ENCODE assay signal across 8 cellular contexts in genomic region chr1:61050541-61051454, GRCh38. TPM values are rescaled to one million over a fixed set of nuclear protein-coding genes. Genes with fewer than 3 reads are reported as not detected.
DNase-seq lines count a peak whose midpoint lies in the region; ATAC-seq and TF ChIP-seq lines count a peak whose summit lies in the region.

No MANE protein-coding gene starts in this region.

- H3K36me3 ChIP-seq in cardiac muscle cell: no peaks in the 10 kb centered on the region

- peak overlapping the region; percentile 2 for H3K27ac ChIP-seq in cardiac muscle cell

- H3K9me3 ChIP-seq in cardiac muscle cell (ENCODE audit: low read depth): no peaks in the 10 kb centered on the region

- H3K4me1 Mint-ChIP-seq in activated T-helper 2 cell treated with anti-CD3 and anti-CD28 coated beads, Interferon-gamma antibody, Interleukin-2, Interleukin-4, amounts not matched to agents 10 μg/mL and 5 μg/mL and 100 μg/mL, durations not matched to agents 14 hours and 24 hours and 36 hours (ENCODE audit: low read depth): peaks cover 11% of the 10 kb centered on the region
- H3K4me1 Mint-ChIP-seq in osteocyte (ENCODE audit: unreplicated experiment): peaks cover 29% of the 10 kb centered on the region

- in situ Hi-C loops in G401 (cut with HindIII; ENCODE audit: low sequenced_read_pairs): no loop called here

- H3K36me3 Mint-ChIP-seq in activated T-helper 2 cell treated with anti-CD3 and anti-CD28 coated beads, Interferon-gamma antibody, Interleukin-2, Interleukin-4, amounts not matched to agents 10 μg/mL and 5 μg/mL and 100 μg/mL, durations not matched to agents 14 hours and 24 hours and 36 hours (ENCODE audit: low read depth): no peaks in the 10 kb centered on the region
- H3K36me3 Mint-ChIP-seq in osteocyte (ENCODE audit: unreplicated experiment): no peaks in the 10 kb centered on the region

- intact Hi-C loops in activated T-helper 2 cell treated with anti-CD3 and anti-CD28 coated beads, Interferon-gamma antibody, Interleukin-2, Interleukin-4, amounts not matched to agents 10 μg/mL and 5 μg/mL and 100 μg/mL, durations not matched to agents 14 hours and 24 hours and 36 hours (cut with micrococcal nuclease): loop anchor here (1.0 to 10.0 kb wide), 4 partner anchors 31 to 534 kb away; no protein-coding TSS in a partner anchor

- H3K27me3 ChIP-seq in cardiac muscle cell: peaks cover 53% of the 10 kb centered on the region

- peak; percentile 38 for DNase-seq in G401 (ENCODE audit: low spot score)
- no peak for DNase-seq in activated T-helper 2 cell treated with anti-CD3 and anti-CD28 coated beads, Interferon-gamma antibody, Interleukin-2, Interleukin-4, amounts not matched to agents 10 μg/mL and 5 μg/mL and 100 μg/mL, durations not matched to agents 14 hours and 24 hours and 36 hours (ENCODE audit: low spot score)
- DNase-seq in cardiac muscle cell (ENCODE audit: low read depth in 1 of 2, low spot score in 1 of 2): peak; percentile 22 to 72
- DNase-seq in osteocyte (ENCODE audit: extremely low spot score, unreplicated experiment): no peak
- no peak for DNase-seq in SKM-1 treated with dmso at 0.1 percent for 144 hours (lab: John Stamatoyannopoulos, UW; ENCODE audit: unreplicated experiment)
- DNase-seq in SIG-M5 (lab: John Stamatoyannopoulos, UW): no peak

- H3K27ac Mint-ChIP-seq in activated T-helper 2 cell treated with anti-CD3 and anti-CD28 coated beads, Interferon-gamma antibody, Interleukin-2, Interleukin-4, amounts not matched to agents 10 μg/mL and 5 μg/mL and 100 μg/mL, durations not matched to agents 14 hours and 24 hours and 36 hours: no peak overlapping the region
- peak overlapping the region; percentile 75 for H3K27ac Mint-ChIP-seq in osteocyte (ENCODE audit: unreplicated experiment)

- H3K4me3 ChIP-seq in cardiac muscle cell: peak overlapping the region; percentile 85

- no peaks in the 10 kb centered on the region for H3K9me3 Mint-ChIP-seq in activated T-helper 2 cell treated with anti-CD3 and anti-CD28 coated beads, Interferon-gamma antibody, Interleukin-2, Interleukin-4, amounts not matched to agents 10 μg/mL and 5 μg/mL and 100 μg/mL, durations not matched to agents 14 hours and 24 hours and 36 hours
- no peaks in the 10 kb centered on the region for H3K9me3 Mint-ChIP-seq in osteocyte (ENCODE audit: unreplicated experiment)

- peak; percentile 27 for ATAC-seq in HG03045 (IDR thresholded peaks at IDR 0.05; ENCODE audit: unreplicated experiment)
- ATAC-seq in GM21717 (IDR thresholded peaks at IDR 0.05; ENCODE audit: unreplicated experiment): no peak

- H3K4me1 ChIP-seq in cardiac muscle cell (ENCODE audit: low read depth): peaks cover 28% of the 10 kb centered on the region

- H3K27me3 Mint-ChIP-seq in activated T-helper 2 cell treated with anti-CD3 and anti-CD28 coated beads, Interferon-gamma antibody, Interleukin-2, Interleukin-4, amounts not matched to agents 10 μg/mL and 5 μg/mL and 100 μg/mL, durations not matched to agents 14 hours and 24 hours and 36 hours (ENCODE audit: low read depth): peaks cover 59% of the 10 kb centered on the region
- peaks cover 15% of the 10 kb centered on the region for H3K27me3 Mint-ChIP-seq in osteocyte (ENCODE audit: unreplicated experiment)

- peak overlapping the region; percentile 28 for H3K4me3 Mint-ChIP-seq in activated T-helper 2 cell treated with anti-CD3 and anti-CD28 coated beads, Interferon-gamma antibody, Interleukin-2, Interleukin-4, amounts not matched to agents 10 μg/mL and 5 μg/mL and 100 μg/mL, durations not matched to agents 14 hours and 24 hours and 36 hours (ENCODE audit: low read depth)
- peak overlapping the region; percentile 77 for H3K4me3 Mint-ChIP-seq in osteocyte (ENCODE audit: unreplicated experiment)

- TF ChIP-seq CTCF in cardiac muscle cell (IDR thresholded peaks at IDR 0.05; ENCODE audit: low read depth, low read length) (no peak), osteocyte (IDR thresholded peaks at IDR 0.05) (no peak)

RNA-seq across cellular contexts. Expression of gene NFIA, which starts 31.6 kb away (rescaled TPM):
- 0.37 and 0.47 TPM in 2 replicates for total RNA-seq in G401 (2014; rRNA removed; shearing (Covaris generic))
- total RNA-seq in activated T-helper 2 cell treated with anti-CD3 and anti-CD28 coated beads, Interferon-gamma antibody, Interleukin-2, Interleukin-4, amounts not matched to agents 10 μg/mL and 5 μg/mL and 100 μg/mL, durations not matched to agents 14 hours and 24 hours and 36 hours: 1.4 and 1.5 TPM in 2 replicates
- 12.0 and 14.9 TPM in 2 replicates for total RNA-seq in cardiac muscle cell
- 10.1 and 18.3 TPM in 2 replicates for polyA plus RNA-seq in cardiac muscle cell
- total RNA-seq in osteocyte: 43.3 and 46.7 TPM in 2 replicates

Comparison
In these comparisons a context has a peak if more than half of its experiments do, and no peak if none do; other contexts are left out.
1. DNase-seq: peak in G401 (single experiment) and cardiac muscle cell (2 of 2); none in activated T-helper 2 cell treated with anti-CD3 and anti-CD28 coated beads, Interferon-gamma antibody, Interleukin-2, Interleukin-4, amounts not matched to agents 10 μg/mL and 5 μg/mL and 100 μg/mL, durations not matched to agents 14 hours and 24 hours and 36 hours (single experiment), osteocyte (single experiment), SKM-1 treated with dmso at 0.1 percent for 144 hours (single experiment) and SIG-M5 (single experiment).